Comparison of ENCODE assay signal across 10 cellular contexts in the genomic region with DNA sequence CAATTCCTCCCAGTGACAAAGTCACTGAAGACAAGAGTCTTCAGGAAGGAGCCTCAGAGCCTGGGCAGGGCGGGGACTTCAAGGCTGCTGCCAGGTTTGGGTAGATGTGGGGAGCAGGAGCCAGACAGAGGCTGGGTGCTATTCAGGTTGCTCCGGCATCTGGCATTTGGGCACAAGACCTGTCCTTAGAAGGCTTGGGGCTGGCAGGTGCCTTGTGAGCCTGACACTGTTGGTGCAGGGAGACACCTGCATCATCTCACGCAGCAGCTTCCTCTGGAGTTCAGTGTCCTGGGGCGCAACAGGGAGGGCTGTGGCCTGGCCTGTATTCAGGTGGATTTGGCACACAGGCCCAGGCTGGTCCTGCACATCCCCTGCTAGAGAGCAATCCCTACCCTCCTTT.
A peak's percentile ranks its signal among the peaks of the same experiment; 100 is the strongest.
DNase-seq lines count a peak whose midpoint lies in the region; ATAC-seq and TF ChIP-seq lines count a peak whose summit lies in the region.
"Had no signal": no experiment of that assay in that cellular context is flagged by ENCODE, and none has a peak within 500 bp of the region (broad histone marks: within the 10 kb centered on the region; RNA-seq: fewer than 3 reads in every experiment).

No MANE protein-coding gene starts in this region.

- peak overlapping the region; percentile 22 for H3K27ac Mint-ChIP-seq in activated naive CD8-positive, alpha-beta T cell
- no peak overlapping the region for H3K27ac Mint-ChIP-seq in activated naive CD8-positive, alpha-beta T cell treated with anti-CD3 and anti-CD28 coated beads for 36 hours
- peak overlapping the region; percentile 86 to 92 for H3K27ac Mint-ChIP-seq in effector memory CD8-positive, alpha-beta T cell
- peak overlapping the region; percentile 58 to 97 (median 73) for H3K27ac Mint-ChIP-seq in nephron

- H3K27me3 Mint-ChIP-seq in activated naive CD8-positive, alpha-beta T cell = no peaks in the 10 kb centered on the region
- H3K27me3 Mint-ChIP-seq in activated naive CD8-positive, alpha-beta T cell treated with anti-CD3 and anti-CD28 coated beads for 36 hours = no peaks in the 10 kb centered on the region
- H3K27me3 Mint-ChIP-seq in effector memory CD8-positive, alpha-beta T cell = no peaks in the 10 kb centered on the region
- no peaks in the 10 kb centered on the region for H3K27me3 Mint-ChIP-seq in nephron (ENCODE audit: low read depth)

- H3K27me3 ChIP-seq in upper lobe of right lung = no peaks in the 10 kb centered on the region

- H3K4me3 Mint-ChIP-seq in activated naive CD8-positive, alpha-beta T cell = no peak overlapping the region
- no peak overlapping the region for H3K4me3 Mint-ChIP-seq in activated naive CD8-positive, alpha-beta T cell treated with anti-CD3 and anti-CD28 coated beads for 36 hours
- no peak overlapping the region for H3K4me3 Mint-ChIP-seq in effector memory CD8-positive, alpha-beta T cell
- no peak overlapping the region for H3K4me3 Mint-ChIP-seq in nephron

- H3K9me3 ChIP-seq in upper lobe of right lung = no peaks in the 10 kb centered on the region

- H3K9me3 Mint-ChIP-seq in activated naive CD8-positive, alpha-beta T cell (ENCODE audit: low read depth) = no peaks in the 10 kb centered on the region
- H3K9me3 Mint-ChIP-seq in activated naive CD8-positive, alpha-beta T cell treated with anti-CD3 and anti-CD28 coated beads for 36 hours = no peaks in the 10 kb centered on the region
- no peaks in the 10 kb centered on the region for H3K9me3 Mint-ChIP-seq in effector memory CD8-positive, alpha-beta T cell
- no peaks in the 10 kb centered on the region for H3K9me3 Mint-ChIP-seq in nephron

- no peak overlapping the region for H3K4me3 ChIP-seq in upper lobe of right lung

- peaks cover 62% of the 10 kb centered on the region for H3K4me1 Mint-ChIP-seq in activated naive CD8-positive, alpha-beta T cell (ENCODE audit: low read depth)
- peaks cover 47% of the 10 kb centered on the region for H3K4me1 Mint-ChIP-seq in activated naive CD8-positive, alpha-beta T cell treated with anti-CD3 and anti-CD28 coated beads for 36 hours
- peaks cover 58 to 71% of the 10 kb centered on the region in 2 donors for H3K4me1 Mint-ChIP-seq in effector memory CD8-positive, alpha-beta T cell (ENCODE audit: low read depth in 2 of 2)
- H3K4me1 Mint-ChIP-seq in nephron = peaks cover 83% of the 10 kb centered on the region

- no peaks in the 10 kb centered on the region for H3K36me3 Mint-ChIP-seq in activated naive CD8-positive, alpha-beta T cell
- H3K36me3 Mint-ChIP-seq in activated naive CD8-positive, alpha-beta T cell treated with anti-CD3 and anti-CD28 coated beads for 36 hours = no peaks in the 10 kb centered on the region
- H3K36me3 Mint-ChIP-seq in effector memory CD8-positive, alpha-beta T cell (ENCODE audit: insufficient read depth) = peaks cover 14% of the 10 kb centered on the region
- H3K36me3 Mint-ChIP-seq in nephron (ENCODE audit: low read depth) = peaks cover 12% of the 10 kb centered on the region

- intact Hi-C loops in upper lobe of right lung (cut with DNase I) = no loop called here

- no peaks in the 10 kb centered on the region for H3K36me3 ChIP-seq in upper lobe of right lung

- peak overlapping the region; percentile 55 for H3K27ac ChIP-seq in upper lobe of right lung

- no peak for DNase-seq in activated naive CD8-positive, alpha-beta T cell treated with anti-CD3 and anti-CD28 coated beads for 36 hours
- no peak for DNase-seq in effector memory CD8-positive, alpha-beta T cell
- DNase-seq in upper lobe of right lung (no peak), DMS 273 treated with DMSO at 0.1 percent for 48 hours (lab: John Stamatoyannopoulos, UW) (no peak), dermis blood vessel endothelial cell (no peak)
- no peak for DNase-seq in stimulated activated CD4-positive, alpha-beta T cell treated with anti-CD3 and anti-CD28 coated beads, Interleukin-4, amount 100 ng/mL, for 1 hour
- DNase-seq: NCI-H1694, T-helper 9 cell had no signal

- peaks cover 59% of the 10 kb centered on the region for H3K4me1 ChIP-seq in upper lobe of right lung

- no peak for ATAC-seq in effector memory CD8-positive, alpha-beta T cell (replicated peaks)
- no peak for ATAC-seq in upper lobe of right lung

- TF ChIP-seq CTCF in nephron (IDR thresholded peaks at IDR 0.05; ENCODE audit: unreplicated experiment in 3 of 3) (no peak), upper lobe of right lung (IDR thresholded peaks at IDR 0.05) (no peak)
